Comparison of ENCODE assay signal across 10 cellular contexts in the genomic region with DNA sequence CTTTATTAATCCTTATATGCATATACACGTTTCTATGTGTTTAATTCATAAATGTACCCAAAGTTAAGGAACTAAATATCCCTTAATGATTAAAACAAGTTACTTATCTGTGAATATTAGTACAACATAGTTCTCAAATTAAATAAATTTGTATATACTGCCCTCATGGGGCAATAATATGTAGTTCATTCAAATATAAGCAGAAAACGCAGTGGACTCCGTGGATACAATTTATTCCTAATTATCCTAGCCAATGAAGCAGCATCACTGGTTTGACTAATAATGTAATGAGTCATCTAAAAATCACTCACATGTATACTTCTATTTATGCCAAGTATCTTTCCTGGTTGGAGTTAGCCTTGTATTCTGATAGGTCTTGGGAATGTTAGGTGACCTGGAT.
A peak's percentile ranks its signal among the peaks of the same experiment; 100 is the strongest.
DNase-seq lines count a peak whose midpoint lies in the region; ATAC-seq, FAIRE-seq and TF ChIP-seq lines count a peak whose summit lies in the region.
"Had no signal": no experiment of that assay in that cellular context is flagged by ENCODE, and none has a peak within 500 bp of the region (broad histone marks: within the 10 kb centered on the region; RNA-seq: fewer than 3 reads in every experiment).

No MANE protein-coding gene starts in this region.

- H3K4me1 Mint-ChIP-seq in naive thymus-derived CD4-positive, alpha-beta T cell = no peaks in the 10 kb centered on the region
- no peaks in the 10 kb centered on the region for H3K4me1 Mint-ChIP-seq in WTC11
- H3K4me1 Mint-ChIP-seq in activated CD4-positive, alpha-beta memory T cell treated with anti-CD3 and anti-CD28 coated beads for 36 hours (ENCODE audit: low read depth) = peaks cover 4% of the 10 kb centered on the region

- H3K9me3 ChIP-seq in naive thymus-derived CD4-positive, alpha-beta T cell (ENCODE audit: control insufficient read depth in 2 of 3, low read length in 3 of 3) = no peaks in the 10 kb centered on the region

- H3K27me3 Mint-ChIP-seq in naive thymus-derived CD4-positive, alpha-beta T cell = no peaks in the 10 kb centered on the region
- no peaks in the 10 kb centered on the region for H3K27me3 Mint-ChIP-seq in WTC11 (ENCODE audit: low read depth)
- no peaks in the 10 kb centered on the region for H3K27me3 Mint-ChIP-seq in activated CD4-positive, alpha-beta memory T cell treated with anti-CD3 and anti-CD28 coated beads for 36 hours

- no peaks in the 10 kb centered on the region for H3K27me3 ChIP-seq in naive thymus-derived CD4-positive, alpha-beta T cell (ENCODE audit: control insufficient read depth in 2 of 2, insufficient read depth in 2 of 2, low read length in 2 of 2)

- CTCF ChIA-PET in naive thymus-derived CD4-positive, alpha-beta T cell (lab: Charles Lee) = no interaction called here
- CTCF ChIA-PET in WTC11 (lab: Charles Lee) = no interaction called here
- CTCF ChIA-PET in activated CD4-positive, alpha-beta memory T cell treated with anti-CD3 and anti-CD28 coated beads for 36 hours (lab: Charles Lee) = no interaction called here

- ATAC-seq in naive thymus-derived CD4-positive, alpha-beta T cell = no peak
- ATAC-seq in WTC11 (no peak), HG03342 (IDR thresholded peaks at IDR 0.05; ENCODE audit: unreplicated experiment) (no peak)

- FAIRE-seq in endometrium (lab: Jason Lieb, UNC) = peak; percentile 70

- in situ Hi-C loops in Caki2 (cut with HindIII; ENCODE audit: low pct_unique_long_range_greater_than_20kb, low sequenced_read_pairs) = no loop called here

- H3K36me3 ChIP-seq in naive thymus-derived CD4-positive, alpha-beta T cell (ENCODE audit: control insufficient read depth in 2 of 3, insufficient read depth in 3 of 3, low read length in 3 of 3) = peaks cover 0 to 6% (median 0%) of the 10 kb centered on the region in 3 experiments

- DNase-seq in Caki2 (ENCODE audit: low read depth) (peak; percentile 41), NAMALWA (ENCODE audit: low spot score) (peak; percentile 17), myocyte (ENCODE audit: low read depth) (peak; percentile 38), WTC11 (ENCODE audit: low spot score) (no peak)
- no peak for DNase-seq in naive thymus-derived CD4-positive, alpha-beta T cell
- no peak for DNase-seq in activated CD4-positive, alpha-beta memory T cell treated with anti-CD3 and anti-CD28 coated beads for 36 hours
- DNase-seq: activated naive CD4-positive, alpha-beta T cell treated with anti-CD3 and anti-CD28 coated beads for 36 hours; retina had no signal

- H3K36me3 Mint-ChIP-seq in naive thymus-derived CD4-positive, alpha-beta T cell = peaks cover 12 to 57% (median 54%) of the 10 kb centered on the region in 5 donors
- H3K36me3 Mint-ChIP-seq in WTC11 = peaks cover 11% of the 10 kb centered on the region
- peaks cover 39% of the 10 kb centered on the region for H3K36me3 Mint-ChIP-seq in activated CD4-positive, alpha-beta memory T cell treated with anti-CD3 and anti-CD28 coated beads for 36 hours

- H3K4me3 ChIP-seq in naive thymus-derived CD4-positive, alpha-beta T cell (ENCODE audit: low read length) = no peak overlapping the region

- no peak overlapping the region for H3K4me3 Mint-ChIP-seq in naive thymus-derived CD4-positive, alpha-beta T cell
- H3K4me3 Mint-ChIP-seq in WTC11 = no peak overlapping the region
- H3K4me3 Mint-ChIP-seq in activated CD4-positive, alpha-beta memory T cell treated with anti-CD3 and anti-CD28 coated beads for 36 hours = no peak overlapping the region
- H3K4me3 Mint-ChIP-seq: activated naive CD4-positive, alpha-beta T cell treated with anti-CD3 and anti-CD28 coated beads for 36 hours had no signal

- POLR2A ChIA-PET in naive thymus-derived CD4-positive, alpha-beta T cell (lab: Charles Lee) = no interaction called here
- POLR2A ChIA-PET in WTC11 (lab: Charles Lee) = no interaction called here
- POLR2A ChIA-PET in activated CD4-positive, alpha-beta memory T cell treated with anti-CD3 and anti-CD28 coated beads for 36 hours (lab: Charles Lee) = no interaction called here

- peaks cover 0 to 11% (median 7%) of the 10 kb centered on the region in 11 donors for H3K9me3 Mint-ChIP-seq in naive thymus-derived CD4-positive, alpha-beta T cell
- peaks cover 15% of the 10 kb centered on the region for H3K9me3 Mint-ChIP-seq in WTC11
- peaks cover 8% of the 10 kb centered on the region for H3K9me3 Mint-ChIP-seq in activated CD4-positive, alpha-beta memory T cell treated with anti-CD3 and anti-CD28 coated beads for 36 hours

- no peaks in the 10 kb centered on the region for H3K4me1 ChIP-seq in naive thymus-derived CD4-positive, alpha-beta T cell (ENCODE audit: control insufficient read depth in 2 of 2, insufficient read depth in 2 of 2, low read length in 2 of 2)

- TF ChIP-seq CTCF in WTC11 (IDR thresholded peaks at IDR 0.05) = no peak

- intact Hi-C loops in naive thymus-derived CD4-positive, alpha-beta T cell (cut with micrococcal nuclease) = no loop called here
- intact Hi-C loops in activated CD4-positive, alpha-beta memory T cell treated with anti-CD3 and anti-CD28 coated beads for 36 hours (cut with micrococcal nuclease) = no loop called here

- no peak overlapping the region for H3K27ac Mint-ChIP-seq in naive thymus-derived CD4-positive, alpha-beta T cell
- no peak overlapping the region for H3K27ac Mint-ChIP-seq in WTC11
- H3K27ac Mint-ChIP-seq in activated CD4-positive, alpha-beta memory T cell treated with anti-CD3 and anti-CD28 coated beads for 36 hours = no peak overlapping the region
- H3K27ac Mint-ChIP-seq: activated naive CD4-positive, alpha-beta T cell treated with anti-CD3 and anti-CD28 coated beads for 36 hours had no signal

- H3K27ac ChIP-seq in naive thymus-derived CD4-positive, alpha-beta T cell (ENCODE audit: low read depth, low read length) = no peak overlapping the region

TF ChIP-seq in WTC11, 78 proteins besides CTCF, POLR2A, EP300 and RAD21:
- TF ChIP-seq, protein P1, sequence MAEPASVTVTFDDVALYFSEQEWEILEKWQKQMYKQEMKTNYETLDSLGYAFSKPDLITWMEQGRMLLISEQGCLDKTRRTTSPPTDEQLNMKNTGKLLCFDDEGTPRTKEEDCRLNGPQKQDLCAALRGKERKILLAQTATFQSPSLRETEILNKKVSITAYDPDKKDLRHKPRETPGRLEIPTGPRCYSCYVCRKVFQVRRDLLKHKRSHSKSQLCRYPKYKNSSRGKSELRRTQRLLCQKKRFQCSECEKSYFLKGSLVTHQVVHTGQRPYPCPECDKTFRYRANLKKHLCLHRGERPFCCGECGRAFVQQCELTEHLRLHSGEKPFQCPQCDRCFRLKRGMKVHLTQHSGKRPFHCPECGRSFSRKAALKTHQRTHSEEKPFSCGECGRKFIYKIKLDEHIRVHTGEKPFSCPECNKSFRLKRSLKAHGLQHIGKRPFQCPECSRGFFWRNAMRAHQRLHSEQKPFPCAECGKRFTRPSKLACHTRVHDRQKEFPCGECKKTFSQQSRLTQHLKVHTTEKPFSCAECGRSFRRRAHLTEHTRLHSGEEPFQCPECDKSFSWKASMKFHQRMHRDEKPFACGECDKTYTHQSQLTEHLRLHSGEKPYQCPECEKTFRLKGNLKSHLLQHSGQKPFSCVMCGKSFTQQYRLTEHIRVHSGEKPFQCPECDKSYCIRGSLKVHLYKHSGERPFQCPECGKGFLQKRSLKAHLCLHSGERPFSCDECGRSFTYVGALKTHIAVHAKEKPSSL (CRISPR knock-in tag; conservative IDR thresholded peaks at IDR 0.05) = no peak
- no peak for TF ChIP-seq ESRRA (CRISPR knock-in tag; IDR thresholded peaks at IDR 0.05; ENCODE audit: borderline replicate concordance)
- TF ChIP-seq, protein P2, sequence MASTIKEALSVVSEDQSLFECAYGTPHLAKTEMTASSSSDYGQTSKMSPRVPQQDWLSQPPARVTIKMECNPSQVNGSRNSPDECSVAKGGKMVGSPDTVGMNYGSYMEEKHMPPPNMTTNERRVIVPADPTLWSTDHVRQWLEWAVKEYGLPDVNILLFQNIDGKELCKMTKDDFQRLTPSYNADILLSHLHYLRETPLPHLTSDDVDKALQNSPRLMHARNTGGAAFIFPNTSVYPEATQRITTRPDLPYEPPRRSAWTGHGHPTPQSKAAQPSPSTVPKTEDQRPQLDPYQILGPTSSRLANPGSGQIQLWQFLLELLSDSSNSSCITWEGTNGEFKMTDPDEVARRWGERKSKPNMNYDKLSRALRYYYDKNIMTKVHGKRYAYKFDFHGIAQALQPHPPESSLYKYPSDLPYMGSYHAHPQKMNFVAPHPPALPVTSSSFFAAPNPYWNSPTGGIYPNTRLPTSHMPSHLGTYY (CRISPR knock-in tag; IDR thresholded peaks at IDR 0.05) = no peak
- no peak for TF ChIP-seq MYBL2 (CRISPR knock-in tag; IDR thresholded peaks at IDR 0.05)
- TF ChIP-seq, protein P3, sequence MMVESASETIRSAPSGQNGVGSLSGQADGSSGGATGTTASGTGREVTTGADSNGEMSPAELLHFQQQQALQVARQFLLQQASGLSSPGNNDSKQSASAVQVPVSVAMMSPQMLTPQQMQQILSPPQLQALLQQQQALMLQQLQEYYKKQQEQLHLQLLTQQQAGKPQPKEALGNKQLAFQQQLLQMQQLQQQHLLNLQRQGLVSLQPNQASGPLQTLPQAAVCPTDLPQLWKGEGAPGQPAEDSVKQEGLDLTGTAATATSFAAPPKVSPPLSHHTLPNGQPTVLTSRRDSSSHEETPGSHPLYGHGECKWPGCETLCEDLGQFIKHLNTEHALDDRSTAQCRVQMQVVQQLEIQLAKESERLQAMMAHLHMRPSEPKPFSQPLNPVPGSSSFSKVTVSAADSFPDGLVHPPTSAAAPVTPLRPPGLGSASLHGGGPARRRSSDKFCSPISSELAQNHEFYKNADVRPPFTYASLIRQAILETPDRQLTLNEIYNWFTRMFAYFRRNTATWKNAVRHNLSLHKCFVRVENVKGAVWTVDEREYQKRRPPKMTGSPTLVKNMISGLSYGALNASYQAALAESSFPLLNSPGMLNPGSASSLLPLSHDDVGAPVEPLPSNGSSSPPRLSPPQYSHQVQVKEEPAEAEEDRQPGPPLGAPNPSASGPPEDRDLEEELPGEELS (CRISPR knock-in tag; IDR thresholded peaks at IDR 0.05) = no peak
- no peak for TF ChIP-seq NFATC4 (CRISPR knock-in tag; IDR thresholded peaks at IDR 0.05)
- no peak for TF ChIP-seq EMX1 (CRISPR knock-in tag; IDR thresholded peaks at IDR 0.05)

Comparison
In these comparisons a context has a peak if more than half of its experiments do, and no peak if none do; other contexts are left out.
1. DNase-seq: peak in Caki2 (single experiment), NAMALWA (single experiment) and myocyte (single experiment); none in naive thymus-derived CD4-positive, alpha-beta T cell (0 of 9), WTC11 (single experiment) and activated CD4-positive, alpha-beta memory T cell treated with anti-CD3 and anti-CD28 coated beads for 36 hours (single experiment).